25 cellular contexts compared by ENCODE assay signal in genomic region chr10:86292462-86293322, GRCh38.
DNase-seq lines count a peak whose midpoint lies in the region; ATAC-seq and TF ChIP-seq lines count a peak whose summit lies in the region.
"Had no signal": no experiment of that assay in that cellular context is flagged by ENCODE, and none has a peak within 500 bp of the region (broad histone marks: within the 10 kb centered on the region; RNA-seq: fewer than 3 reads in every experiment).

No MANE protein-coding gene starts in this region.

- H3K9me3 Mint-ChIP-seq in neural progenitor cell: no peaks in the 10 kb centered on the region
- H3K9me3 Mint-ChIP-seq: activated T-helper 17 cell treated with anti-CD3 and anti-CD28 coated beads, Interleukin-2, amount 50 U/mL, for 72 hours; effector memory CD8-positive, alpha-beta T cell; WTC11 had no signal

- H3K79me2 ChIP-seq in neural progenitor cell (ENCODE audit: low read depth): no peaks in the 10 kb centered on the region
- H3K79me2 ChIP-seq: hepatocyte had no signal

- DNase-seq in right atrium auricular region (ENCODE audit: low spot score) (peak; percentile 30), left cardiac atrium (no peak), colonic mucosa (peak; percentile 13), neural progenitor cell (ENCODE audit: low spot score) (no peak), kidney glomerular epithelial cell (lab: John Stamatoyannopoulos, UW) (no peak), NCI-H510A (lab: John Stamatoyannopoulos, UW) (no peak)
- DNase-seq: central memory CD4-positive, alpha-beta T cell; DND-41; effector memory CD8-positive, alpha-beta T cell; kidney; MM.1S; NCI-H187 treated with DMSO at 0.1 percent for 48 hours; NCI-H524 treated with DMSO at 0.1 percent for 48 hours; SHP77 treated with DMSO at 0.1 percent for 48 hours; stimulated activated naive CD8-positive, alpha-beta T cell treated with anti-CD3 and anti-CD28 coated beads, Interleukin-15, Interleukin-2, amounts not matched to agents 100 U/mL and 50 U/mL, for 24 hours; T-helper 17 cell had no signal

- intact Hi-C loops in left cardiac atrium (cut with DNase I): no loop called here
- intact Hi-C loops in colonic mucosa (cut with DNase I): no loop called here

- H3K4me3 ChIP-seq in right atrium auricular region (no peak overlapping the region), colonic mucosa (no peak overlapping the region), neural progenitor cell (no peak overlapping the region)
- H3K4me3 ChIP-seq: adrenal gland, hepatocyte, uterus had no signal

- H3K36me3 ChIP-seq in right atrium auricular region (no peaks in the 10 kb centered on the region), colonic mucosa (no peaks in the 10 kb centered on the region), neural progenitor cell (no peaks in the 10 kb centered on the region)
- H3K36me3 ChIP-seq: adrenal gland, neutrophil, uterus had no signal

- ATAC-seq in left cardiac atrium: no peak
- ATAC-seq in GM18520 (IDR thresholded peaks at IDR 0.05; ENCODE audit: unreplicated experiment): no peak
- ATAC-seq in HG03135 (IDR thresholded peaks at IDR 0.05; ENCODE audit: unreplicated experiment): no peak
- ATAC-seq: activated T-helper 17 cell treated with anti-CD3 and anti-CD28 coated beads, Interleukin-2, amount 50 U/mL, for 72 hours; effector memory CD8-positive, alpha-beta T cell; stimulated activated naive CD8-positive, alpha-beta T cell treated with anti-CD3 and anti-CD28 coated beads, Interleukin-15, Interleukin-2, amounts not matched to agents 100 U/mL and 50 U/mL, for 24 hours; T-helper 17 cell had no signal

- TF ChIP-seq CTCF in right atrium auricular region (IDR thresholded peaks at IDR 0.05) (no peak), colonic mucosa (IDR thresholded peaks at IDR 0.05) (no peak), neural progenitor cell (IDR thresholded peaks at IDR 0.05) (no peak)

- H3K9ac ChIP-seq in colonic mucosa (ENCODE audit: low read depth in 2 of 2, low read length in 2 of 2): no peak overlapping the region
- no peak overlapping the region for H3K9ac ChIP-seq in neural progenitor cell

- H3K9me3 ChIP-seq in right atrium auricular region: no peaks in the 10 kb centered on the region
- H3K9me3 ChIP-seq in colonic mucosa: no peaks in the 10 kb centered on the region
- no peaks in the 10 kb centered on the region for H3K9me3 ChIP-seq in neural progenitor cell (ENCODE audit: low read depth)
- H3K9me3 ChIP-seq: adrenal gland, neutrophil, uterus had no signal

- no peaks in the 10 kb centered on the region for H3F3A ChIP-seq in neural progenitor cell (ENCODE audit: low read depth)

- H3K27ac Mint-ChIP-seq in neural progenitor cell: no peak overlapping the region
- H3K27ac Mint-ChIP-seq: activated T-helper 17 cell treated with anti-CD3 and anti-CD28 coated beads, Interleukin-2, amount 50 U/mL, for 72 hours; effector memory CD8-positive, alpha-beta T cell; IgD-negative memory B cell; T-helper 17 cell; WTC11 had no signal

- H3K27ac ChIP-seq in right atrium auricular region: no peak overlapping the region
- no peak overlapping the region for H3K27ac ChIP-seq in colonic mucosa
- no peak overlapping the region for H3K27ac ChIP-seq in neural progenitor cell
- H3K27ac ChIP-seq: adrenal gland, hepatocyte, neutrophil, uterus had no signal

- H3K27me3 ChIP-seq in right atrium auricular region (no peaks in the 10 kb centered on the region), colonic mucosa (no peaks in the 10 kb centered on the region), neural progenitor cell (no peaks in the 10 kb centered on the region)
- H3K27me3 ChIP-seq: adrenal gland, neutrophil, uterus had no signal

- H3K4me1 ChIP-seq in right atrium auricular region (no peaks in the 10 kb centered on the region), colonic mucosa (no peaks in the 10 kb centered on the region), neural progenitor cell (peaks cover 5% of the 10 kb centered on the region)
- H3K4me1 ChIP-seq: adrenal gland, uterus had no signal

- no peak overlapping the region for H3K4me2 ChIP-seq in neural progenitor cell
- H3K4me2 ChIP-seq: hepatocyte had no signal

- H2AFZ ChIP-seq in neural progenitor cell (replicated peaks): peak overlapping the region; percentile 26
- H2AFZ ChIP-seq: hepatocyte had no signal

- no peak overlapping the region for H3K4me3 Mint-ChIP-seq in neural progenitor cell
- H3K4me3 Mint-ChIP-seq: activated T-helper 17 cell treated with anti-CD3 and anti-CD28 coated beads, Interleukin-2, amount 50 U/mL, for 72 hours; effector memory CD8-positive, alpha-beta T cell; IgD-negative memory B cell; T-helper 17 cell; WTC11 had no signal

- peaks cover 8% of the 10 kb centered on the region for H3K27me3 Mint-ChIP-seq in neural progenitor cell (ENCODE audit: insufficient read depth, low read depth)

- H3K4me1 Mint-ChIP-seq in neural progenitor cell: no peaks in the 10 kb centered on the region
- H3K4me1 Mint-ChIP-seq: activated T-helper 17 cell treated with anti-CD3 and anti-CD28 coated beads, Interleukin-2, amount 50 U/mL, for 72 hours; T-helper 17 cell had no signal

- no peaks in the 10 kb centered on the region for H4K20me1 ChIP-seq in neural progenitor cell (ENCODE audit: low read depth)

- no peaks in the 10 kb centered on the region for H3K36me3 Mint-ChIP-seq in neural progenitor cell
- H3K36me3 Mint-ChIP-seq: IgD-negative memory B cell, WTC11 had no signal

Comparison
In these comparisons a context has a peak if more than half of its experiments do, and no peak if none do; other contexts are left out.
1. DNase-seq: peak in right atrium auricular region (single experiment) and colonic mucosa (single experiment); none in left cardiac atrium (single experiment), neural progenitor cell (single experiment), kidney glomerular epithelial cell (single experiment) and NCI-H510A (single experiment).